1 cellular context compared by ENCODE assay signal in the genomic region with DNA sequence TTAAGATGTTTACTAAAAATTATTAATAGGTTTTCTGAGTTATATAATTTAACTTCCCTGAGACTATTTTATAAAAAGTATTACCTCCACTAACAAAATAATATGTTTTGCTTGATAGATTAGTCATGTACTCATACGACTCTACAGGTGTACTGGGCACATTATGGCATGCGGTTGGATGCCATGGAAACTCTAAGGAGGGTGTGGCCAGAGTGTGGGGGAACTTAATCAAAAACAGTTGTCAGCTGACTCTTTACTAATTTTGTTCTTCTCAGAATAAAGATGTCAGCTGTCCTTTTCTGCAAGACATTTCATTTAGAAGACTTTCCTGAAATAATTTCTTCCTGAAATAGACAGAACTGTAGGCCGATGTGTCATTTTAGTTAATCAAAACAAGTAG.
TF ChIP-seq lines count a peak whose summit lies in the region.

No MANE protein-coding gene starts in this region.

TF ChIP-seq in HepG2, 621 proteins besides CTCF, POLR2A, EP300 and RAD21 (continued from another document):
- TF ChIP-seq CERS6 (CRISPR knock-in tag; IDR thresholded peaks at IDR 0.05) (no peak), ELF1 (CRISPR knock-in tag; IDR thresholded peaks at IDR 0.05) (no peak), RFXANK (CRISPR knock-in tag; IDR thresholded peaks at IDR 0.05) (no peak), ZEB1 (IDR thresholded peaks at IDR 0.05; ENCODE audit: insufficient replicate concordance, low read depth) (no peak), NONO (IDR thresholded peaks at IDR 0.05) (no peak), NONO (CRISPR knock-in tag; conservative IDR thresholded peaks at IDR 0.05) (no peak), XRCC5 (optimal IDR thresholded peaks at IDR 0.05; ENCODE audit: low read length) (no peak), DBP (CRISPR knock-in tag; IDR thresholded peaks at IDR 0.05; ENCODE audit: not compliant biosample characterization) (no peak)
- TF ChIP-seq, protein P1, sequence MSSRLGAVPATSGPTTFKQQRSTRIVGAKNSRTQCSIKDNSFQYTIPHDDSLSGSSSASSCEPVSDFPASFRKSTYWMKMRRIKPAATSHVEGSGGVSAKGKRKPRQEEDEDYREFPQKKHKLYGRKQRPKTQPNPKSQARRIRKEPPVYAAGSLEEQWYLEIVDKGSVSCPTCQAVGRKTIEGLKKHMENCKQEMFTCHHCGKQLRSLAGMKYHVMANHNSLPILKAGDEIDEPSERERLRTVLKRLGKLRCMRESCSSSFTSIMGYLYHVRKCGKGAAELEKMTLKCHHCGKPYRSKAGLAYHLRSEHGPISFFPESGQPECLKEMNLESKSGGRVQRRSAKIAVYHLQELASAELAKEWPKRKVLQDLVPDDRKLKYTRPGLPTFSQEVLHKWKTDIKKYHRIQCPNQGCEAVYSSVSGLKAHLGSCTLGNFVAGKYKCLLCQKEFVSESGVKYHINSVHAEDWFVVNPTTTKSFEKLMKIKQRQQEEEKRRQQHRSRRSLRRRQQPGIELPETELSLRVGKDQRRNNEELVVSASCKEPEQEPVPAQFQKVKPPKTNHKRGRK (CRISPR knock-in tag; IDR thresholded peaks at IDR 0.05), result no peak
- TF ChIP-seq, protein P2, sequence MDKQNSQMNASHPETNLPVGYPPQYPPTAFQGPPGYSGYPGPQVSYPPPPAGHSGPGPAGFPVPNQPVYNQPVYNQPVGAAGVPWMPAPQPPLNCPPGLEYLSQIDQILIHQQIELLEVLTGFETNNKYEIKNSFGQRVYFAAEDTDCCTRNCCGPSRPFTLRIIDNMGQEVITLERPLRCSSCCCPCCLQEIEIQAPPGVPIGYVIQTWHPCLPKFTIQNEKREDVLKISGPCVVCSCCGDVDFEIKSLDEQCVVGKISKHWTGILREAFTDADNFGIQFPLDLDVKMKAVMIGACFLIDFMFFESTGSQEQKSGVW (CRISPR knock-in tag; IDR thresholded peaks at IDR 0.05; ENCODE audit: borderline replicate concordance), result no peak
TF ChIP-seq in HepG2: peak in this region for 0.
